28 cellular contexts compared by ENCODE assay signal in the genomic region with DNA sequence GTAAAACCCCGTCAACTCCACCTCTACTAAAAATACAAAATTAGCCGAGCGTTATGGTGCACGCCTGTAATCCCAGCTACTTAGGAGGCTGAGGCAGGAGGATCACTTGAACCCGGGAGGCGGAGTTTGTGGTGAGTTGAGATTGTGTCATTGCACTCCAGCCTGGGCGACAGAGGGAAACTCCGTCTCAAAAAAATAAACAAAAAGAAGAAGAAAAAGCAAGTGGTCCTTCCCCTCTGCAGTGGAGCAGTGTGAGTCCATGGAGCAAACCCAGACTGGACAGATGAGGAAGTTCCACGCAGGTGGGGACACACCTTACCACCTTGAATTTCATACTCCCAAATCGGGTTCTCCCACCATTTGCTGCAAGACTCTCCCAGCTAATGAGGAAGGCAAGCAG. TPM values are rescaled to one million over a fixed set of nuclear protein-coding genes. Genes with fewer than 3 reads are reported as not detected.
A peak's percentile ranks its signal among the peaks of the same experiment; 100 is the strongest.
DNase-seq lines count a peak whose midpoint lies in the region; ATAC-seq, FAIRE-seq and TF ChIP-seq lines count a peak whose summit lies in the region.
"Had no signal": no experiment of that assay in that cellular context is flagged by ENCODE, and none has a peak within 500 bp of the region (broad histone marks: within the 10 kb centered on the region; RNA-seq: fewer than 3 reads in every experiment).

No MANE protein-coding gene starts in this region.

- TF ChIP-seq EP300 in A549 (IDR thresholded peaks at IDR 0.05), result no peak

- POLR2A ChIA-PET in A549 (lab: Yijun Ruan, JAX) (interaction anchor here (0.5 kb wide), 1 partner anchor 21 kb away, joined by 4 read pairs; no protein-coding TSS in a partner anchor), IMR-90 (lab: Charles Lee; ENCODE audit: unreplicated experiment) (no interaction called here)

- DNase-seq in A549 (ENCODE audit: low read depth in 1 of 2, low spot score in 1 of 2), result no peak
- no peak for DNase-seq in IMR-90
- no peak for DNase-seq in ascending aorta (ENCODE audit: low spot score in 2 of 2)
- no peak for DNase-seq in mesenchymal stem cell
- no peak for DNase-seq in uterus
- no peak for DNase-seq in NCI-H1092 (lab: John Stamatoyannopoulos, UW)
- DNase-seq: activated CD4-positive, alpha-beta T cell treated with anti-CD3 and anti-CD28 coated beads for 48 hours; activated CD8-positive, alpha-beta memory T cell treated with anti-CD3 and anti-CD28 coated beads for 24 hours; activated gamma-delta T cell treated with Interleukin-2 at 50 U/mL for 16 hours; activated T-cell treated with anti-CD3 and anti-CD28 coated beads, Interleukin-2, amount 50 U/mL, for 1 hour; BE2C; kidney; NCI-H1436 treated with DMSO at 0.1 percent for 48 hours; NCI-H2107; NCI-H446; NCI-H774; pancreas; retina; stimulated activated naive CD4-positive, alpha-beta T cell had no signal

- in situ Hi-C loops in IMR-90 (cut with MboI; ENCODE audit: low sequenced_read_pairs), result loop anchor here (25.0 kb wide), 1 partner anchor 677 kb away; a partner anchor contains a TSS

- H2BK5ac ChIP-seq in IMR-90 (ENCODE audit: low read depth, low read length, poor library complexity, severe bottlenecking), result peak overlapping the region; percentile 87
- H2BK5ac ChIP-seq in mesenchymal stem cell (ENCODE audit: low read depth, low read length, poor library complexity, severe bottlenecking), result no peak overlapping the region

- H3K14ac ChIP-seq in IMR-90 (replicated peaks; ENCODE audit: low read depth, low read length) (peak overlapping the region; percentile 85), mesenchymal stem cell (ENCODE audit: low read length in 2 of 2) (peak overlapping the region in 1 of 2 experiments; percentile 87)

- H3K4me3 ChIP-seq in A549, result no peak overlapping the region
- no peak overlapping the region for H3K4me3 ChIP-seq in IMR-90 (ENCODE audit: insufficient read depth, low read depth, low read length)
- no peak overlapping the region for H3K4me3 ChIP-seq in ascending aorta
- no peak overlapping the region for H3K4me3 ChIP-seq in mesenchymal stem cell (ENCODE audit: insufficient read depth in 1 of 2, low read depth in 1 of 2, low read length in 2 of 2)
- H3K4me3 ChIP-seq in uterus, result no peak overlapping the region
- H3K4me3 ChIP-seq: K562, MG63, pancreas, suprapubic skin had no signal

- H2AFZ ChIP-seq in IMR-90 (replicated peaks; ENCODE audit: low read length, poor library complexity) (peak overlapping the region; percentile 86), mesenchymal stem cell (ENCODE audit: low read depth, low read length) (peak overlapping the region; percentile 58)

- peak overlapping the region; percentile 97 for H2AK9ac ChIP-seq in IMR-90 (replicated peaks; ENCODE audit: low read depth, low read length, poor library complexity)

- no peaks in the 10 kb centered on the region for H3K9me3 ChIP-seq in A549
- H3K9me3 ChIP-seq in IMR-90 (ENCODE audit: control insufficient read depth, insufficient read depth, low read length), result no peaks in the 10 kb centered on the region
- no peaks in the 10 kb centered on the region for H3K9me3 ChIP-seq in ascending aorta
- H3K9me3 ChIP-seq in mesenchymal stem cell (ENCODE audit: control insufficient read depth, low read length), result no peaks in the 10 kb centered on the region
- H3K9me3 ChIP-seq in uterus, result no peaks in the 10 kb centered on the region
- H3K9me3 ChIP-seq: BE2C, MG63, pancreas, suprapubic skin had no signal

- H3K18ac ChIP-seq in IMR-90 (ENCODE audit: low read depth, low read length), result peak overlapping the region; percentile 14; the same call in 1 of the 2 replicates
- H3K18ac ChIP-seq in mesenchymal stem cell (ENCODE audit: low read depth in 1 of 2, low read length in 2 of 2), result peak overlapping the region; percentile 26 to 93

- H3K4me1 ChIP-seq in A549 (peaks cover 52% of the 10 kb centered on the region), IMR-90 (ENCODE audit: control insufficient read depth, insufficient read depth, low read length) (peaks cover 16% of the 10 kb centered on the region), ascending aorta (peaks cover 1 to 11% of the 10 kb centered on the region in 2 donors), mesenchymal stem cell (ENCODE audit: control insufficient read depth, insufficient read depth, low read depth, low read length) (peaks cover 33% of the 10 kb centered on the region), uterus (peaks cover 0 to 8% of the 10 kb centered on the region in 2 donors)
- H3K4me1 ChIP-seq: BE2C, pancreas had no signal

- H3K4ac ChIP-seq in IMR-90 (ENCODE audit: low read depth, low read length) (peak overlapping the region; percentile 99), mesenchymal stem cell (ENCODE audit: low read depth in 1 of 2, low read length in 2 of 2) (peak overlapping the region; percentile 60 to 69)

- peaks cover 16% of the 10 kb centered on the region for H3K9me1 ChIP-seq in IMR-90 (ENCODE audit: insufficient read depth, low read length)

- no peak for TF ChIP-seq RAD21 in A549 (conservative IDR thresholded peaks at IDR 0.05 in 1 of 2, IDR thresholded peaks at IDR 0.05 in 1 of 2)
- TF ChIP-seq RAD21 in IMR-90 (IDR thresholded peaks at IDR 0.05; ENCODE audit: low read length), result no peak

- ATAC-seq in A549 (no peak), IMR-90 (ENCODE audit: low read depth) (no peak), HG02610 (IDR thresholded peaks at IDR 0.05; ENCODE audit: unreplicated experiment) (no peak), HG02759 (IDR thresholded peaks at IDR 0.05; ENCODE audit: unreplicated experiment) (no peak)
- ATAC-seq: K562; natural killer cell treated with Interleukin-12 subunit alpha and Interleukin-12 subunit beta and Interleukin-15 and Interleukin-18, amount 100 ng/mL, for 72 hours; pancreas; Right ventricle myocardium inferior had no signal

- H3K36me3 ChIP-seq in IMR-90 (ENCODE audit: control insufficient read depth, insufficient read depth, low read length), result no peaks in the 10 kb centered on the region
- no peaks in the 10 kb centered on the region for H3K36me3 ChIP-seq in ascending aorta
- H3K36me3 ChIP-seq in mesenchymal stem cell (ENCODE audit: control insufficient read depth in 1 of 2, insufficient read depth in 2 of 2, low read depth in 1 of 2, low read length in 2 of 2), result no peaks in the 10 kb centered on the region
- no peaks in the 10 kb centered on the region for H3K36me3 ChIP-seq in uterus
- H3K36me3 ChIP-seq: BE2C, MG63, pancreas, suprapubic skin had no signal

- H3K79me1 ChIP-seq in IMR-90 (ENCODE audit: low read depth in 1 of 2, low read length in 2 of 2) (peaks cover 0 to 6% of the 10 kb centered on the region in 2 experiments; a peak in 1 of 4 replicates), mesenchymal stem cell (replicated peaks; ENCODE audit: low read length, poor library complexity, severe bottlenecking) (no peaks in the 10 kb centered on the region)

- H2BK20ac ChIP-seq in IMR-90 (ENCODE audit: low read depth, low read length), result peak overlapping the region; percentile 96

- peak overlapping the region; percentile 94 for H3K23ac ChIP-seq in IMR-90 (ENCODE audit: low read depth, low read length)
- H3K23ac ChIP-seq in mesenchymal stem cell (ENCODE audit: low read length in 2 of 2), result no peak overlapping the region

- CTCF ChIA-PET in A549 (lab: Yijun Ruan, JAX), result interaction anchor here (2.7 to 20.0 kb wide), 3 partner anchors 10 to 19 kb away, joined by 9 to 600 read pairs (median 14); a partner anchor contains a TSS
- CTCF ChIA-PET in IMR-90 (lab: Yijun Ruan, JAX), result interaction anchor here (0.5 to 0.6 kb wide), 2 partner anchors 72 to 99 kb away, joined by 3 read pairs; no protein-coding TSS in a partner anchor

- peak overlapping the region; percentile 77 for H4K5ac ChIP-seq in IMR-90 (ENCODE audit: low read depth, low read length)

- dilution Hi-C loops in IMR-90 (cut with HindIII; ENCODE audit: low sequenced_read_pairs, unreplicated experiment), result no loop called here

- H3K27me3 ChIP-seq in IMR-90 (ENCODE audit: control insufficient read depth, insufficient read depth, low read length) (no peaks in the 10 kb centered on the region), ascending aorta (no peaks in the 10 kb centered on the region), mesenchymal stem cell (ENCODE audit: control insufficient read depth in 1 of 2, insufficient read depth in 1 of 2, low read length in 2 of 2) (no peaks in the 10 kb centered on the region), uterus (no peaks in the 10 kb centered on the region)
- H3K27me3 ChIP-seq: BE2C, MG63, pancreas, suprapubic skin had no signal

- intact Hi-C loops in IMR-90 (cut with micrococcal nuclease), result no loop called here
- intact Hi-C loops in ascending aorta (cut with DNase I), result no loop called here
- intact Hi-C loops in uterus (cut with DNase I; ENCODE audit: low total_unique reads), result no loop called here

- H4K91ac ChIP-seq in IMR-90 (ENCODE audit: insufficient read depth, low read depth, low read length), result peak overlapping the region; percentile 90
- H4K91ac ChIP-seq in mesenchymal stem cell (ENCODE audit: low read length), result peak overlapping the region; percentile 93

- H4K20me1 ChIP-seq in IMR-90 (ENCODE audit: insufficient read depth, low read length), result no peaks in the 10 kb centered on the region

- H3K27ac ChIP-seq in A549, result peak overlapping the region; percentile 94 to 95
- peak overlapping the region; percentile 24; the same call in 1 of the 2 replicates for H3K27ac ChIP-seq in IMR-90 (ENCODE audit: insufficient read depth, low read length)
- H3K27ac ChIP-seq in ascending aorta, result peak overlapping the region; percentile 67 to 96
- H3K27ac ChIP-seq in mesenchymal stem cell (ENCODE audit: low read length, poor library complexity, severe bottlenecking), result peak overlapping the region; percentile 46
- peak overlapping the region in 1 of 2 donors; percentile 87 for H3K27ac ChIP-seq in uterus
- H3K27ac ChIP-seq: pancreas, suprapubic skin, VCaP had no signal

- peak overlapping the region; percentile 83 to 91 for H4K8ac ChIP-seq in IMR-90 (ENCODE audit: low read depth in 2 of 2, low read length in 2 of 2)
- H4K8ac ChIP-seq in mesenchymal stem cell (ENCODE audit: low read length), result no peak overlapping the region

- H2BK15ac ChIP-seq in IMR-90 (ENCODE audit: low read depth, low read length), result peak overlapping the region; percentile 58; the same call in 2 of the 3 replicates
- H2BK15ac ChIP-seq in mesenchymal stem cell (ENCODE audit: low read depth, poor library complexity, severe bottlenecking), result no peak overlapping the region

- H3K9ac ChIP-seq in IMR-90 (ENCODE audit: low read depth, low read length) (no peak overlapping the region), mesenchymal stem cell (ENCODE audit: low read length) (peak overlapping the region; percentile 37)

- H2BK120ac ChIP-seq in IMR-90 (ENCODE audit: low read depth, low read length), result peak overlapping the region; percentile 97
- H2BK120ac ChIP-seq in mesenchymal stem cell (ENCODE audit: low read depth, low read length), result no peak overlapping the region

- no peak for FAIRE-seq in A549 (lab: Jason Lieb, UNC)
- FAIRE-seq: K562, kidney, pancreas had no signal

- peak overlapping the region; percentile 76 to 100 for H2BK12ac ChIP-seq in mesenchymal stem cell (ENCODE audit: low read length in 2 of 2)

- TF ChIP-seq CTCF in A549 (IDR thresholded peaks at IDR 0.05), result no peak
- no peak for TF ChIP-seq CTCF in IMR-90 (conservative IDR thresholded peaks at IDR 0.05; ENCODE audit: low read depth, low read length)
- TF ChIP-seq CTCF in ascending aorta (IDR thresholded peaks at IDR 0.05), result no peak
- TF ChIP-seq CTCF in uterus (IDR thresholded peaks at IDR 0.05), result no peak

- peak overlapping the region; percentile 99 for H2AK5ac ChIP-seq in IMR-90 (ENCODE audit: low read depth, low read length)
- peak overlapping the region; percentile 18 for H2AK5ac ChIP-seq in mesenchymal stem cell (ENCODE audit: low read length, severe bottlenecking)

- TF ChIP-seq POLR2A in A549 (IDR thresholded peaks at IDR 0.05; ENCODE audit: low read length) (no peak), IMR-90 (IDR thresholded peaks at IDR 0.05; ENCODE audit: low read depth, low read length) (no peak), uterus (IDR thresholded peaks at IDR 0.05) (no peak)

- peak overlapping the region; percentile 60 for H3K4me2 ChIP-seq in A549
- H3K4me2 ChIP-seq in IMR-90 (ENCODE audit: low read depth, low read length), result no peak overlapping the region
- no peak overlapping the region for H3K4me2 ChIP-seq in mesenchymal stem cell (ENCODE audit: low read length, poor library complexity, severe bottlenecking)

- 77% methylated on average over 10 of the region's 10 CpGs for WGBS in A549 (ENCODE audit: missing lambda C conversion rate)
- WGBS in IMR-90 (ENCODE audit: extremely low coverage in 2 of 2, insufficient read length in 1 of 2), 2 experiments, result no CpG with 5 or more reads among the region's 10 CpGs
- WGBS in mesenchymal stem cell, result 70% methylated on average over 9 of the region's 10 CpGs

- BruUV-seq in IMR-90 (replicated peaks; lab: Mats Ljungman, UMichigan), result no TSS peak

- H3K56ac ChIP-seq in IMR-90 (ENCODE audit: extremely low read depth, insufficient read depth, low read length), result peak overlapping the region; percentile 61; the same call in 1 of the 2 replicates

RNA-seq across cellular contexts. Expression of a gene that starts 13.0 kb away (rescaled TPM):
- polyA plus RNA-seq in A549 (2011; rRNA removed) (300 and 355 TPM in 2 replicates), A549 (2017; fragmentation: RNase III; extraction: RNeasy Plus Mini Kit Qiagen cat#74134 plus additional on column Dnase treatment) (286 to 399 TPM (median 346 TPM) in 3 replicates), IMR-90 (2012; rRNA removed) (2,783 and 2,870 TPM in 2 replicates)
- polyA plus RNA-seq in A549 (2012; cell fraction: cytosol; rRNA removed), result 315 and 419 TPM in 2 replicates
- 684 and 700 TPM in 2 replicates for polyA plus RNA-seq in A549 (2012; cell fraction: nucleus; rRNA removed)
- 377 and 382 TPM in 2 replicates for polyA minus RNA-seq in A549 (2011; rRNA and poly(A)+ RNA removed)
- total RNA-seq in IMR-90 (2012; rRNA removed) (1,441 and 1,485 TPM in 2 replicates), ascending aorta (1,267 TPM), uterus (10 to 100 TPM in 1 of 4 donors, 1 to 10 TPM in 2, under 1 TPM in 1; 0.51 to 10.6 (median 5.5) TPM)
- 1,325 and 1,597 TPM in 2 replicates for polyA plus RNA-seq in IMR-90 (2012; cell fraction: cytosol; rRNA removed)
- 924 and 1,074 TPM in 2 replicates for polyA plus RNA-seq in IMR-90 (2012; cell fraction: nucleus; rRNA removed; ENCODE audit: low replicate concordance)
- polyA plus RNA-seq in mesenchymal stem cell (2013, experiment 1 of 2), result 599 TPM
- polyA plus RNA-seq in mesenchymal stem cell (2013, experiment 2 of 2), result 599 TPM
- total RNA-seq: natural killer cell treated with Interleukin-12 subunit alpha and Interleukin-12 subunit beta and Interleukin-15 and Interleukin-18, amount 100 ng/mL, for 72 hours had no signal

RNA-seq across cellular contexts. Expression of a gene that starts 28.6 kb away (rescaled TPM):
- polyA plus RNA-seq in A549 (2011; rRNA removed), result 3.9 and 5.2 TPM in 2 replicates
- polyA plus RNA-seq in A549 (2012; cell fraction: cytosol; rRNA removed), result 3.2 and 4.2 TPM in 2 replicates
- polyA plus RNA-seq in A549 (2012; cell fraction: nucleus; rRNA removed), result 8.2 and 9.8 TPM in 2 replicates
- 15.6 to 17.8 TPM (median 16.5 TPM) in 3 replicates for polyA plus RNA-seq in A549 (2017; fragmentation: RNase III; extraction: RNeasy Plus Mini Kit Qiagen cat#74134 plus additional on column Dnase treatment)
- polyA minus RNA-seq in A549 (2011; rRNA and poly(A)+ RNA removed), result 8.1 and 14.2 TPM in 2 replicates
- total RNA-seq in IMR-90 (2012; rRNA removed), result 3.9 and 4.4 TPM in 2 replicates
- 4.7 and 5.9 TPM in 2 replicates for polyA plus RNA-seq in IMR-90 (2012; rRNA removed)
- 2.7 and 2.9 TPM in 2 replicates for polyA plus RNA-seq in IMR-90 (2012; cell fraction: cytosol; rRNA removed)
- polyA plus RNA-seq in IMR-90 (2012; cell fraction: nucleus; rRNA removed; ENCODE audit: low replicate concordance), result 10.6 and 11.6 TPM in 2 replicates
- 29.6 TPM for total RNA-seq in ascending aorta
- 12.5 TPM for polyA plus RNA-seq in mesenchymal stem cell (2013, experiment 1 of 2)
- polyA plus RNA-seq in mesenchymal stem cell (2013, experiment 2 of 2), result 11.5 TPM
- 10 to 100 TPM in 3 of 4 donors, 1 to 10 TPM in 1; 9.7 to 73.0 (median 26.3) TPM for total RNA-seq in uterus

RNA-seq across cellular contexts. Expression of a gene that starts 40.4 kb away (rescaled TPM):
- 107 and 128 TPM in 2 replicates for polyA plus RNA-seq in A549 (2011; rRNA removed)
- polyA plus RNA-seq in A549 (2012; cell fraction: cytosol; rRNA removed), result 163 and 166 TPM in 2 replicates
- 79.8 and 104 TPM in 2 replicates for polyA plus RNA-seq in A549 (2012; cell fraction: nucleus; rRNA removed)
- polyA plus RNA-seq in A549 (2017; fragmentation: RNase III; extraction: RNeasy Plus Mini Kit Qiagen cat#74134 plus additional on column Dnase treatment), result 181 to 187 TPM (median 182 TPM) in 3 replicates
- polyA minus RNA-seq in A549 (2011; rRNA and poly(A)+ RNA removed), result 48.5 and 54.1 TPM in 2 replicates
- total RNA-seq in IMR-90 (2012; rRNA removed), result 233 and 295 TPM in 2 replicates
- polyA plus RNA-seq in IMR-90 (2012; rRNA removed), result 178 and 187 TPM in 2 replicates
- 282 and 325 TPM in 2 replicates for polyA plus RNA-seq in IMR-90 (2012; cell fraction: cytosol; rRNA removed)
- polyA plus RNA-seq in IMR-90 (2012; cell fraction: nucleus; rRNA removed; ENCODE audit: low replicate concordance), result 110 and 121 TPM in 2 replicates
- total RNA-seq in ascending aorta, result 77.4 TPM
- 65.9 TPM for polyA plus RNA-seq in mesenchymal stem cell (2013, experiment 1 of 2)
- polyA plus RNA-seq in mesenchymal stem cell (2013, experiment 2 of 2), result 64.7 TPM
- total RNA-seq in uterus, result 10 to 100 TPM in 3 of 4 donors, 1 to 10 TPM in 1; 9.2 to 59.6 (median 30.2) TPM

RNA-seq across cellular contexts. Expression of a gene that starts 51.5 kb away (rescaled TPM):
- polyA plus RNA-seq in A549 (2011; rRNA removed) (0.16 and 0.21 TPM in 2 replicates), A549 (2017; fragmentation: RNase III; extraction: RNeasy Plus Mini Kit Qiagen cat#74134 plus additional on column Dnase treatment) (1.4 to 2.7 TPM (median 2.0 TPM) in 3 replicates), IMR-90 (2012; rRNA removed) (0.50 and 0.59 TPM in 2 replicates)
- 0.42 and 0.73 TPM in 2 replicates for polyA plus RNA-seq in A549 (2012; cell fraction: cytosol; rRNA removed)
- polyA plus RNA-seq in A549 (2012; cell fraction: nucleus; rRNA removed), result 0.97 and 1.7 TPM in 2 replicates
- 0.17 TPM in 1 of 2 replicates, not detected in the other for polyA minus RNA-seq in A549 (2011; rRNA and poly(A)+ RNA removed)
- total RNA-seq in IMR-90 (2012; rRNA removed) (0.18 and 0.28 TPM in 2 replicates), ascending aorta (not detected), uterus (under 1 TPM in 1 of 4 donors, not detected in 3; 0.14 TPM)
- 0.64 and 0.82 TPM in 2 replicates for polyA plus RNA-seq in IMR-90 (2012; cell fraction: cytosol; rRNA removed)
- polyA plus RNA-seq in IMR-90 (2012; cell fraction: nucleus; rRNA removed; ENCODE audit: low replicate concordance), result 0.36 and 0.83 TPM in 2 replicates
- 0.04 TPM for polyA plus RNA-seq in mesenchymal stem cell (2013, experiment 1 of 2)
- polyA plus RNA-seq in mesenchymal stem cell (2013, experiment 2 of 2), result 0.05 TPM
- total RNA-seq: mononuclear cell, Right ventricle myocardium inferior had no signal

Comparison
In these comparisons a context has a peak if more than half of its experiments do, and no peak if none do; other contexts are left out.
1. RNA of a gene that starts 13.0 kb away (total RNA-seq): 1,441 to 1,485 TPM in IMR-90 and 1,267 TPM in ascending aorta (single experiment); 0.51 to 10.6 TPM in uterus; every median in the first group is over 100 times any median in the second.